ENCODE assay signal across 8 cellular contexts in genomic region chr17:76734080-76734840, GRCh38. TPM values are rescaled to one million over a fixed set of nuclear protein-coding genes. Genes with fewer than 3 reads are reported as not detected.
A peak's percentile ranks its signal among the peaks of the same experiment; 100 is the strongest.
DNase-seq lines count a peak whose midpoint lies in the region; ATAC-seq lines count a peak whose summit lies in the region.

No MANE protein-coding gene starts in this region.

- H2BK15ac ChIP-seq in mesenchymal stem cell (ENCODE audit: low read depth, poor library complexity, severe bottlenecking): no peak overlapping the region

- H3K9ac ChIP-seq in BLaER1 treated with 17β-estradiol and CSF1 and Interleukin-3, amounts not matched to agents 10 nM and 100 nM: peak overlapping the region; percentile 94 to 100 (median 99); a peak in 21 of 22 replicates
- H3K9ac ChIP-seq in mesenchymal stem cell (ENCODE audit: low read length): peak overlapping the region; percentile 95

- peak overlapping the region; percentile 98 for H3K27ac Mint-ChIP-seq in activated naive CD8-positive, alpha-beta T cell treated with anti-CD3 and anti-CD28 coated beads, Interleukin-2, amount 10 ng/mL, durations not matched to agents 7 days and 5 days

- no peaks in the 10 kb centered on the region for H3K9me3 Mint-ChIP-seq in activated naive CD8-positive, alpha-beta T cell treated with anti-CD3 and anti-CD28 coated beads, Interleukin-2, amount 10 ng/mL, durations not matched to agents 7 days and 5 days

- H3K14ac ChIP-seq in mesenchymal stem cell (ENCODE audit: low read length in 2 of 2): no peak overlapping the region

- H3K27me3 Mint-ChIP-seq in activated naive CD8-positive, alpha-beta T cell treated with anti-CD3 and anti-CD28 coated beads, Interleukin-2, amount 10 ng/mL, durations not matched to agents 7 days and 5 days: no peaks in the 10 kb centered on the region

- H3K79me1 ChIP-seq in mesenchymal stem cell (replicated peaks; ENCODE audit: low read length, poor library complexity, severe bottlenecking): no peaks in the 10 kb centered on the region

- no peak overlapping the region for H2AK5ac ChIP-seq in mesenchymal stem cell (ENCODE audit: low read length, severe bottlenecking)

- H3K36me3 ChIP-seq in BLaER1 treated with 17β-estradiol and CSF1 and Interleukin-3, amounts not matched to agents 10 nM and 100 nM: peaks cover 54 to 76% (median 69%) of the 10 kb centered on the region in 11 experiments
- peaks cover 12 to 62% of the 10 kb centered on the region in 2 experiments for H3K36me3 ChIP-seq in mesenchymal stem cell (ENCODE audit: control insufficient read depth in 1 of 2, insufficient read depth in 2 of 2, low read depth in 1 of 2, low read length in 2 of 2)

- no peak for ATAC-seq in activated naive CD8-positive, alpha-beta T cell treated with anti-CD3 and anti-CD28 coated beads, Interleukin-2, amount 10 ng/mL, durations not matched to agents 7 days and 5 days (ENCODE audit: low read depth)
- no peak for ATAC-seq in HG03457 (IDR thresholded peaks at IDR 0.05; ENCODE audit: unreplicated experiment)

- peaks cover 0 to 9% (median 0%) of the 10 kb centered on the region in 11 experiments; a peak in 3 of 22 replicates for H3K9me3 ChIP-seq in BLaER1 treated with 17β-estradiol and CSF1 and Interleukin-3, amounts not matched to agents 10 nM and 100 nM (replicated peaks in 1 of 11)
- H3K9me3 ChIP-seq in mesenchymal stem cell (ENCODE audit: control insufficient read depth, low read length): no peaks in the 10 kb centered on the region

- H2BK120ac ChIP-seq in mesenchymal stem cell (ENCODE audit: low read depth, low read length): no peak overlapping the region

- peak overlapping the region in 10 of 11 experiments; percentile 90 to 99 (median 98); a peak in 20 of 22 replicates for H3K27ac ChIP-seq in BLaER1 treated with 17β-estradiol and CSF1 and Interleukin-3, amounts not matched to agents 10 nM and 100 nM
- H3K27ac ChIP-seq in mesenchymal stem cell (ENCODE audit: low read length, poor library complexity, severe bottlenecking): peak overlapping the region; percentile 25

- DNase-seq in KBM-7: peak; percentile 71
- no peak for DNase-seq in activated naive CD8-positive, alpha-beta T cell treated with anti-CD3 and anti-CD28 coated beads, Interleukin-2, amount 10 ng/mL, durations not matched to agents 7 days and 5 days
- peak; percentile 60 for DNase-seq in mesenchymal stem cell
- DNase-seq in NCI-H2196 treated with DMSO at 0.1 percent for 48 hours (lab: John Stamatoyannopoulos, UW; ENCODE audit: unreplicated experiment): no peak
- no peak for DNase-seq in cerebellar nuclear complex (lab: John Stamatoyannopoulos, UW)
- DNase-seq in medulla oblongata (ENCODE audit: extremely low spot score): no peak

- H4K8ac ChIP-seq in mesenchymal stem cell (ENCODE audit: low read length): no peak overlapping the region

- 45% methylated on average over 4 of the region's 8 CpGs for WGBS in mesenchymal stem cell

- peak overlapping the region; percentile 99 for H3K4me3 Mint-ChIP-seq in activated naive CD8-positive, alpha-beta T cell treated with anti-CD3 and anti-CD28 coated beads, Interleukin-2, amount 10 ng/mL, durations not matched to agents 7 days and 5 days

- no peaks in the 10 kb centered on the region for H3K27me3 ChIP-seq in BLaER1 treated with 17β-estradiol and CSF1 and Interleukin-3, amounts not matched to agents 10 nM and 100 nM
- no peaks in the 10 kb centered on the region for H3K27me3 ChIP-seq in mesenchymal stem cell (ENCODE audit: control insufficient read depth in 1 of 2, insufficient read depth in 1 of 2, low read length in 2 of 2)

- peak overlapping the region; percentile 81 to 99 (median 95) for H3K4me3 ChIP-seq in BLaER1 treated with 17β-estradiol and CSF1 and Interleukin-3, amounts not matched to agents 10 nM and 100 nM
- peak overlapping the region in 1 of 2 experiments; percentile 95 for H3K4me3 ChIP-seq in mesenchymal stem cell (ENCODE audit: insufficient read depth in 1 of 2, low read depth in 1 of 2, low read length in 2 of 2)

- H2BK12ac ChIP-seq in mesenchymal stem cell (ENCODE audit: low read length in 2 of 2): no peak overlapping the region

- no peak overlapping the region for H4K91ac ChIP-seq in mesenchymal stem cell (ENCODE audit: low read length)

- peaks cover 43% of the 10 kb centered on the region for H3K4me1 Mint-ChIP-seq in activated naive CD8-positive, alpha-beta T cell treated with anti-CD3 and anti-CD28 coated beads, Interleukin-2, amount 10 ng/mL, durations not matched to agents 7 days and 5 days

- peaks cover 55 to 64% (median 58%) of the 10 kb centered on the region in 10 experiments for H3K4me1 ChIP-seq in BLaER1 treated with 17β-estradiol and CSF1 and Interleukin-3, amounts not matched to agents 10 nM and 100 nM
- peaks cover 1% of the 10 kb centered on the region for H3K4me1 ChIP-seq in mesenchymal stem cell (ENCODE audit: control insufficient read depth, insufficient read depth, low read depth, low read length)

- H3K23ac ChIP-seq in mesenchymal stem cell (ENCODE audit: low read length in 2 of 2): no peak overlapping the region

- no peak overlapping the region for H2BK5ac ChIP-seq in mesenchymal stem cell (ENCODE audit: low read depth, low read length, poor library complexity, severe bottlenecking)

- H3K18ac ChIP-seq in mesenchymal stem cell (ENCODE audit: low read depth in 1 of 2, low read length in 2 of 2): no peak overlapping the region

- H3K4me2 ChIP-seq in BLaER1 treated with 17β-estradiol and CSF1 and Interleukin-3, amounts not matched to agents 10 nM and 100 nM: peak overlapping the region; percentile 75 to 97 (median 91)
- peak overlapping the region; percentile 48 for H3K4me2 ChIP-seq in mesenchymal stem cell (ENCODE audit: low read length, poor library complexity, severe bottlenecking)

- H2AFZ ChIP-seq in mesenchymal stem cell (ENCODE audit: low read depth, low read length): no peak overlapping the region

- peaks cover 59 to 78% (median 72%) of the 10 kb centered on the region in 11 experiments; a peak in 21 of 22 replicates for H4K20me1 ChIP-seq in BLaER1 treated with 17β-estradiol and CSF1 and Interleukin-3, amounts not matched to agents 10 nM and 100 nM

- POLR2A ChIA-PET in activated naive CD8-positive, alpha-beta T cell treated with anti-CD3 and anti-CD28 coated beads, Interleukin-2, amount 10 ng/mL, durations not matched to agents 7 days and 5 days (lab: Charles Lee): interaction anchor here (0.9 to 5.2 kb wide), 6 partner anchors 8 to 1400 kb away, joined by 3 to 100 read pairs (median 6); partner anchors contain the start of genes JMJD6 and METTL23

- no peak overlapping the region for H3K4ac ChIP-seq in mesenchymal stem cell (ENCODE audit: low read depth in 1 of 2, low read length in 2 of 2)

- in situ Hi-C loops in KBM-7 (cut with MboI; ENCODE audit: low pct_unique_long_range_greater_than_20kb, low sequenced_read_pairs): no loop called here

- H3K36me3 Mint-ChIP-seq in activated naive CD8-positive, alpha-beta T cell treated with anti-CD3 and anti-CD28 coated beads, Interleukin-2, amount 10 ng/mL, durations not matched to agents 7 days and 5 days: peaks cover 41% of the 10 kb centered on the region

RNA-seq across cellular contexts. Expression of gene SRSF2, which starts 2.9 kb away (rescaled TPM):
- total RNA-seq in activated naive CD8-positive, alpha-beta T cell treated with anti-CD3 and anti-CD28 coated beads, Interleukin-2, amount 10 ng/mL, durations not matched to agents 7 days and 5 days: 100 to 1,000 TPM; 376 to 384 TPM
- polyA plus RNA-seq in mesenchymal stem cell (2013, experiment 1 of 2): 127 TPM
- 137 TPM for polyA plus RNA-seq in mesenchymal stem cell (2013, experiment 2 of 2)

RNA-seq across cellular contexts. Expression of gene MFSD11, which starts 3.7 kb away (rescaled TPM):
- total RNA-seq in activated naive CD8-positive, alpha-beta T cell treated with anti-CD3 and anti-CD28 coated beads, Interleukin-2, amount 10 ng/mL, durations not matched to agents 7 days and 5 days: 10 to 100 TPM; 28.5 to 29.1 TPM
- polyA plus RNA-seq in mesenchymal stem cell (2013, experiment 1 of 2): 24.6 TPM
- polyA plus RNA-seq in mesenchymal stem cell (2013, experiment 2 of 2): 23.7 TPM

RNA-seq across cellular contexts. Expression of gene METTL23, which starts 7.6 kb away (rescaled TPM):
- 10 to 100 TPM; 51.1 to 54.1 TPM for total RNA-seq in activated naive CD8-positive, alpha-beta T cell treated with anti-CD3 and anti-CD28 coated beads, Interleukin-2, amount 10 ng/mL, durations not matched to agents 7 days and 5 days
- polyA plus RNA-seq in mesenchymal stem cell (2013, experiment 1 of 2): 35.5 TPM
- 38.7 TPM for polyA plus RNA-seq in mesenchymal stem cell (2013, experiment 2 of 2)

RNA-seq across cellular contexts. Expression of gene JMJD6, which starts 7.9 kb away (rescaled TPM):
- total RNA-seq in activated naive CD8-positive, alpha-beta T cell treated with anti-CD3 and anti-CD28 coated beads, Interleukin-2, amount 10 ng/mL, durations not matched to agents 7 days and 5 days: 10 to 100 TPM; 55.0 to 58.9 TPM
- 23.3 TPM for polyA plus RNA-seq in mesenchymal stem cell (2013, experiment 1 of 2)
- polyA plus RNA-seq in mesenchymal stem cell (2013, experiment 2 of 2): 24.1 TPM

RNA-seq across cellular contexts. Expression of gene MXRA7, which starts 23.5 kb away (rescaled TPM):
- 10 to 100 TPM; 34.4 to 37.2 TPM for total RNA-seq in activated naive CD8-positive, alpha-beta T cell treated with anti-CD3 and anti-CD28 coated beads, Interleukin-2, amount 10 ng/mL, durations not matched to agents 7 days and 5 days
- polyA plus RNA-seq in mesenchymal stem cell (2013, experiment 1 of 2): 167 TPM
- 173 TPM for polyA plus RNA-seq in mesenchymal stem cell (2013, experiment 2 of 2)

Comparison
In these comparisons a context has a peak if more than half of its experiments do, and no peak if none do; other contexts are left out.
1. DNase-seq: peak in KBM-7 (single experiment) and mesenchymal stem cell (single experiment); none in activated naive CD8-positive, alpha-beta T cell treated with anti-CD3 and anti-CD28 coated beads, Interleukin-2, amount 10 ng/mL, durations not matched to agents 7 days and 5 days (single experiment), NCI-H2196 treated with DMSO at 0.1 percent for 48 hours (single experiment), cerebellar nuclear complex (0 of 2) and medulla oblongata (single experiment).